Comparison of ENCODE assay signal across 19 cellular contexts in genomic region chr10:132393695-132394181, GRCh38. TPM values are rescaled to one million over a fixed set of nuclear protein-coding genes. Genes with fewer than 3 reads are reported as not detected.
DNase-seq lines count a peak whose midpoint lies in the region; ATAC-seq and TF ChIP-seq lines count a peak whose summit lies in the region.
"Had no signal": no experiment of that assay in that cellular context is flagged by ENCODE, and none has a peak within 500 bp of the region (broad histone marks: within the 10 kb centered on the region; RNA-seq: fewer than 3 reads in every experiment).

No MANE protein-coding gene starts in this region.

- H2BK12ac ChIP-seq in mesenchymal stem cell (ENCODE audit: low read length in 2 of 2) = no peak overlapping the region

- peaks cover 2% of the 10 kb centered on the region for H3K79me1 ChIP-seq in mesenchymal stem cell (replicated peaks; ENCODE audit: low read length, poor library complexity, severe bottlenecking)

- H4K20me1 ChIP-seq in Loucy (ENCODE audit: insufficient read depth, low read length, poor library complexity, severe bottlenecking) = peaks cover 7% of the 10 kb centered on the region

- intact Hi-C loops in spleen (cut with DNase I; ENCODE audit: low total_unique reads) = loop anchor here (5.0 kb wide), 1 partner anchor 59 kb away; no protein-coding TSS in a partner anchor

- CTCF ChIA-PET in activated naive CD4-positive, alpha-beta T cell treated with anti-CD3 and anti-CD28 coated beads, Interleukin-2, amount 10 ng/mL, durations not matched to agents 7 days and 5 days (lab: Charles Lee) = no interaction called here

- no peak overlapping the region for H2AK5ac ChIP-seq in mesenchymal stem cell (ENCODE audit: low read length, severe bottlenecking)

- peak overlapping the region; percentile 4 for H4K91ac ChIP-seq in mesenchymal stem cell (ENCODE audit: low read length)

- no peaks in the 10 kb centered on the region for H3K36me3 Mint-ChIP-seq in activated naive CD4-positive, alpha-beta T cell treated with anti-CD3 and anti-CD28 coated beads, Interleukin-2, amount 10 ng/mL, durations not matched to agents 7 days and 5 days
- no peaks in the 10 kb centered on the region for H3K36me3 Mint-ChIP-seq in activated naive CD4-positive, alpha-beta T cell treated with anti-CD3 and anti-CD28 coated beads, Interleukin-2, amount 50 U/mL, for 72 hours

- TF ChIP-seq POLR2A in spleen (IDR thresholded peaks at IDR 0.05) = no peak

- H3K18ac ChIP-seq in mesenchymal stem cell (ENCODE audit: low read depth in 1 of 2, low read length in 2 of 2) = peak overlapping the region in 1 of 2 experiments; percentile 6

- no peak for DNase-seq in activated naive CD4-positive, alpha-beta T cell treated with anti-CD3 and anti-CD28 coated beads, Interleukin-2, amount 10 ng/mL, durations not matched to agents 7 days and 5 days
- DNase-seq in activated naive CD4-positive, alpha-beta T cell treated with anti-CD3 and anti-CD28 coated beads, Interleukin-2, amount 50 U/mL, for 72 hours (ENCODE audit: low spot score in 2 of 2) = no peak
- no peak for DNase-seq in mesenchymal stem cell
- peak; percentile 77 for DNase-seq in spleen
- DNase-seq: activated CD4-positive, CD25-positive, alpha-beta regulatory T cell treated with anti-CD3 and anti-CD28 coated beads, Interleukin-2, amount 50 U/mL, for 72 hours; activated CD8-positive, alpha-beta memory T cell treated with anti-CD3 and anti-CD28 coated beads for 24 hours; colonic mucosa; DMS 273 treated with DMSO at 0.1 percent for 48 hours; glutamatergic neuron; NCI-H510A treated with DMSO at 0.1 percent for 48 hours; RPMI8226 had no signal

- TF ChIP-seq CTCF in Loucy (conservative IDR thresholded peaks at IDR 0.05; ENCODE audit: low read length) (no peak), spleen (IDR thresholded peaks at IDR 0.05 in 8 of 11, conservative IDR thresholded peaks at IDR 0.05 in 3 of 11) (no peak)

- no peak overlapping the region for H3K4me3 Mint-ChIP-seq in activated naive CD4-positive, alpha-beta T cell treated with anti-CD3 and anti-CD28 coated beads, Interleukin-2, amount 10 ng/mL, durations not matched to agents 7 days and 5 days

- peaks cover 12% of the 10 kb centered on the region for H3K27me3 Mint-ChIP-seq in activated naive CD4-positive, alpha-beta T cell treated with anti-CD3 and anti-CD28 coated beads, Interleukin-2, amount 10 ng/mL, durations not matched to agents 7 days and 5 days

- H3K27ac ChIP-seq in mesenchymal stem cell (ENCODE audit: low read length, poor library complexity, severe bottlenecking) (no peak overlapping the region), spleen (peak overlapping the region in 6 of 8 donors; percentile 47 to 99 (median 97))
- H3K27ac ChIP-seq: 22Rv1, colonic mucosa had no signal

- H3K9ac ChIP-seq in Loucy (ENCODE audit: low read depth, low read length, poor library complexity, severe bottlenecking) (peak overlapping the region; percentile 72), mesenchymal stem cell (ENCODE audit: low read length) (no peak overlapping the region)

- H3K4me3 ChIP-seq in Loucy (ENCODE audit: low read length, poor library complexity, severe bottlenecking) = no peak overlapping the region
- H3K4me3 ChIP-seq in mesenchymal stem cell (ENCODE audit: insufficient read depth in 1 of 2, low read depth in 1 of 2, low read length in 2 of 2) = no peak overlapping the region
- H3K4me3 ChIP-seq in spleen = no peak overlapping the region
- H3K4me3 ChIP-seq: colonic mucosa, upper lobe of left lung had no signal

- no peak overlapping the region for H3K23ac ChIP-seq in mesenchymal stem cell (ENCODE audit: low read length in 2 of 2)

- WGBS in mesenchymal stem cell = 98% methylated on average over 9 of the region's 9 CpGs
- 61 to 83% (median 79%) methylated on average over 7 to 9 of the region's 9 CpGs for WGBS in spleen, 5 donors

- H3K4me1 ChIP-seq in Loucy (ENCODE audit: insufficient read depth, low read length, poor library complexity, severe bottlenecking) = peaks cover 54% of the 10 kb centered on the region
- H3K4me1 ChIP-seq in mesenchymal stem cell (ENCODE audit: control insufficient read depth, insufficient read depth, low read depth, low read length) = peaks cover 43% of the 10 kb centered on the region
- H3K4me1 ChIP-seq in spleen = peaks cover 32 to 79% (median 66%) of the 10 kb centered on the region in 6 donors

- no peak overlapping the region for H2BK5ac ChIP-seq in mesenchymal stem cell (ENCODE audit: low read depth, low read length, poor library complexity, severe bottlenecking)

- peaks cover 20% of the 10 kb centered on the region for H3K79me2 ChIP-seq in Loucy (ENCODE audit: insufficient read depth, low read length)

- 0 out of 2 replicates have a peak, but pooled peaks cover 6% of the 10 kb centered on the region for H3F3A ChIP-seq in Loucy (ENCODE audit: low read depth)

- no peak for ATAC-seq in activated naive CD4-positive, alpha-beta T cell treated with anti-CD3 and anti-CD28 coated beads, Interleukin-2, amount 50 U/mL, for 72 hours
- ATAC-seq in GM21526 (IDR thresholded peaks at IDR 0.05; ENCODE audit: low FRiP score, unreplicated experiment) = no peak
- ATAC-seq in GM21786 (IDR thresholded peaks at IDR 0.05; ENCODE audit: unreplicated experiment) = no peak
- ATAC-seq in GM18520 (IDR thresholded peaks at IDR 0.05; ENCODE audit: unreplicated experiment) = no peak
- ATAC-seq: left lobe of liver, sciatic nerve had no signal

- H3K4me1 Mint-ChIP-seq in activated naive CD4-positive, alpha-beta T cell treated with anti-CD3 and anti-CD28 coated beads, Interleukin-2, amount 10 ng/mL, durations not matched to agents 7 days and 5 days = peaks cover 8% of the 10 kb centered on the region

- peak overlapping the region; percentile 8 for H2BK15ac ChIP-seq in mesenchymal stem cell (ENCODE audit: low read depth, poor library complexity, severe bottlenecking)

- no peaks in the 10 kb centered on the region for H3K36me3 ChIP-seq in Loucy (ENCODE audit: insufficient read depth, low read length)
- peaks cover 0 to 5% of the 10 kb centered on the region in 2 experiments for H3K36me3 ChIP-seq in mesenchymal stem cell (ENCODE audit: control insufficient read depth in 1 of 2, insufficient read depth in 2 of 2, low read depth in 1 of 2, low read length in 2 of 2)
- no peaks in the 10 kb centered on the region for H3K36me3 ChIP-seq in spleen
- H3K36me3 ChIP-seq: colonic mucosa, upper lobe of left lung had no signal

- H3K27me3 ChIP-seq in Loucy (ENCODE audit: insufficient read depth, low read length, poor library complexity, severe bottlenecking) (no peaks in the 10 kb centered on the region), mesenchymal stem cell (ENCODE audit: control insufficient read depth in 1 of 2, insufficient read depth in 1 of 2, low read length in 2 of 2) (peaks cover 7 to 23% of the 10 kb centered on the region in 2 experiments), spleen (replicated peaks in 1 of 7) (peaks cover 0 to 6% (median 0%) of the 10 kb centered on the region in 7 donors)
- H3K27me3 ChIP-seq: colonic mucosa, upper lobe of left lung had no signal

- H3K27ac Mint-ChIP-seq in activated naive CD4-positive, alpha-beta T cell treated with anti-CD3 and anti-CD28 coated beads, Interleukin-2, amount 10 ng/mL, durations not matched to agents 7 days and 5 days = peak overlapping the region; percentile 49
- no peak overlapping the region for H3K27ac Mint-ChIP-seq in activated naive CD4-positive, alpha-beta T cell treated with anti-CD3 and anti-CD28 coated beads, Interleukin-2, amount 50 U/mL, for 72 hours

- H2BK120ac ChIP-seq in mesenchymal stem cell (ENCODE audit: low read depth, low read length) = no peak overlapping the region

- H3K9me2 ChIP-seq in Loucy (replicated peaks; ENCODE audit: low read depth, low read length) = no peaks in the 10 kb centered on the region

- H3K4me2 ChIP-seq in Loucy (ENCODE audit: low read depth, low read length, poor library complexity, severe bottlenecking) = peak overlapping the region; percentile 62
- H3K4me2 ChIP-seq in mesenchymal stem cell (ENCODE audit: low read length, poor library complexity, severe bottlenecking) = no peak overlapping the region

- no peak overlapping the region for H3K14ac ChIP-seq in mesenchymal stem cell (ENCODE audit: low read length in 2 of 2)

- H3K9me3 Mint-ChIP-seq in activated naive CD4-positive, alpha-beta T cell treated with anti-CD3 and anti-CD28 coated beads, Interleukin-2, amount 10 ng/mL, durations not matched to agents 7 days and 5 days = peaks cover 7% of the 10 kb centered on the region
- H3K9me3 Mint-ChIP-seq in activated naive CD4-positive, alpha-beta T cell treated with anti-CD3 and anti-CD28 coated beads, Interleukin-2, amount 50 U/mL, for 72 hours = peaks cover 0 to 9% of the 10 kb centered on the region in 2 donors

- no peak overlapping the region for H4K8ac ChIP-seq in mesenchymal stem cell (ENCODE audit: low read length)

- no peak overlapping the region for H2AFZ ChIP-seq in Loucy (ENCODE audit: low read length)
- H2AFZ ChIP-seq in mesenchymal stem cell (ENCODE audit: low read depth, low read length) = no peak overlapping the region

- no peak overlapping the region for H3K4ac ChIP-seq in mesenchymal stem cell (ENCODE audit: low read depth in 1 of 2, low read length in 2 of 2)

- H3K9me3 ChIP-seq in Loucy (ENCODE audit: insufficient read depth, low read depth, low read length) = no peaks in the 10 kb centered on the region
- no peaks in the 10 kb centered on the region for H3K9me3 ChIP-seq in mesenchymal stem cell (ENCODE audit: control insufficient read depth, low read length)
- H3K9me3 ChIP-seq in spleen = no peaks in the 10 kb centered on the region
- H3K9me3 ChIP-seq: colonic mucosa, upper lobe of left lung had no signal

RNA-seq across cellular contexts. Expression of gene PWWP2B, which starts 3.3 kb away (rescaled TPM):
- total RNA-seq in activated naive CD4-positive, alpha-beta T cell treated with anti-CD3 and anti-CD28 coated beads, Interleukin-2, amount 50 U/mL, for 72 hours = 1 to 10 TPM in 1 of 2 donors, under 1 TPM in 1; 0.64 to 4.3 TPM
- polyA plus RNA-seq in mesenchymal stem cell (2013, experiment 1 of 2) = 9.8 TPM
- 9.5 TPM for polyA plus RNA-seq in mesenchymal stem cell (2013, experiment 2 of 2)
- total RNA-seq in spleen = 10 to 100 TPM; 24.8 to 41.7 (median 28.1) TPM
- polyA plus RNA-seq in spleen = 10 to 100 TPM; 22.5 to 50.0 (median 27.8) TPM

Comparison
In these comparisons a context has a peak if more than half of its experiments do, and no peak if none do; other contexts are left out.
1. RNA of gene PWWP2B, which starts 3.3 kb away (total RNA-seq): 24.8 to 41.7 TPM in spleen; 0.64 to 4.3 TPM in activated naive CD4-positive, alpha-beta T cell treated with anti-CD3 and anti-CD28 coated beads, Interleukin-2, amount 50 U/mL, for 72 hours; every median in the first group is over 4 times any median in the second.